1 cellular context compared by ENCODE assay signal in genomic region chr18:9614401-9615279, GRCh38.
TF ChIP-seq lines count a peak whose summit lies in the region.

A gene with protein sequence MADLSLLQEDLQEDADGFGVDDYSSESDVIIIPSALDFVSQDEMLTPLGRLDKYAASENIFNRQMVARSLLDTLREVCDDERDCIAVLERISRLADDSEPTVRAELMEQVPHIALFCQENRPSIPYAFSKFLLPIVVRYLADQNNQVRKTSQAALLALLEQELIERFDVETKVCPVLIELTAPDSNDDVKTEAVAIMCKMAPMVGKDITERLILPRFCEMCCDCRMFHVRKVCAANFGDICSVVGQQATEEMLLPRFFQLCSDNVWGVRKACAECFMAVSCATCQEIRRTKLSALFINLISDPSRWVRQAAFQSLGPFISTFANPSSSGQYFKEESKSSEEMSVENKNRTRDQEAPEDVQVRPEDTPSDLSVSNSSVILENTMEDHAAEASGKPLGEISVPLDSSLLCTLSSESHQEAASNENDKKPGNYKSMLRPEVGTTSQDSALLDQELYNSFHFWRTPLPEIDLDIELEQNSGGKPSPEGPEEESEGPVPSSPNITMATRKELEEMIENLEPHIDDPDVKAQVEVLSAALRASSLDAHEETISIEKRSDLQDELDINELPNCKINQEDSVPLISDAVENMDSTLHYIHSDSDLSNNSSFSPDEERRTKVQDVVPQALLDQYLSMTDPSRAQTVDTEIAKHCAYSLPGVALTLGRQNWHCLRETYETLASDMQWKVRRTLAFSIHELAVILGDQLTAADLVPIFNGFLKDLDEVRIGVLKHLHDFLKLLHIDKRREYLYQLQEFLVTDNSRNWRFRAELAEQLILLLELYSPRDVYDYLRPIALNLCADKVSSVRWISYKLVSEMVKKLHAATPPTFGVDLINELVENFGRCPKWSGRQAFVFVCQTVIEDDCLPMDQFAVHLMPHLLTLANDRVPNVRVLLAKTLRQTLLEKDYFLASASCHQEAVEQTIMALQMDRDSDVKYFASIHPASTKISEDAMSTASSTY (minus strand): TSS chr18:9614559. CDS start chr18:9614484, 75 bp downstream.

TF ChIP-seq in HepG2, 621 proteins besides CTCF, POLR2A, EP300 and RAD21 (continued from another document and continues in another):
- no peak for TF ChIP-seq ZNF414 (CRISPR knock-in tag; IDR thresholded peaks at IDR 0.05)
- no peak for TF ChIP-seq LRRFIP1 (CRISPR knock-in tag; conservative IDR thresholded peaks at IDR 0.05)
- no peak for TF ChIP-seq TCF12 (IDR thresholded peaks at IDR 0.05)
- no peak for TF ChIP-seq TCF12 (CRISPR knock-in tag; IDR thresholded peaks at IDR 0.05)
- TF ChIP-seq PRPF4 (IDR thresholded peaks at IDR 0.05; ENCODE audit: low read depth, low read length, poor library complexity, severe bottlenecking), result no peak
- no peak for TF ChIP-seq ZNF510 (CRISPR knock-in tag; IDR thresholded peaks at IDR 0.05; ENCODE audit: low read depth)
- no peak for TF ChIP-seq SMAD1 (CRISPR knock-in tag; IDR thresholded peaks at IDR 0.05; ENCODE audit: borderline replicate concordance, low read depth)
- no peak for TF ChIP-seq MAFF (IDR thresholded peaks at IDR 0.05; ENCODE audit: low read depth, low read length)
- no peak for TF ChIP-seq ZNF7 (CRISPR knock-in tag; IDR thresholded peaks at IDR 0.05)
- TF ChIP-seq PRMT3 (CRISPR knock-in tag; IDR thresholded peaks at IDR 0.05; ENCODE audit: borderline replicate concordance, low read depth), result no peak
- no peak for TF ChIP-seq NR2F2 (IDR thresholded peaks at IDR 0.05; ENCODE audit: borderline replicate concordance, low read depth)
- TF ChIP-seq ZNF687 (CRISPR knock-in tag; IDR thresholded peaks at IDR 0.05), result peak; percentile 95
- no peak for TF ChIP-seq PHF5A (CRISPR knock-in tag; IDR thresholded peaks at IDR 0.05; ENCODE audit: low read depth, unreplicated experiment)
- no peak for TF ChIP-seq RORA (CRISPR knock-in tag; IDR thresholded peaks at IDR 0.05)
- TF ChIP-seq ZBTB42 (CRISPR knock-in tag; IDR thresholded peaks at IDR 0.05), result no peak
- no peak for TF ChIP-seq ZNF101 (CRISPR knock-in tag; IDR thresholded peaks at IDR 0.05; ENCODE audit: borderline replicate concordance, low read depth)
- TF ChIP-seq ARHGAP35 (CRISPR knock-in tag; IDR thresholded peaks at IDR 0.05; ENCODE audit: borderline replicate concordance), result no peak
- no peak for TF ChIP-seq DR1 (CRISPR knock-in tag; IDR thresholded peaks at IDR 0.05)
- no peak for TF ChIP-seq ZNF10 (CRISPR knock-in tag; IDR thresholded peaks at IDR 0.05; ENCODE audit: borderline replicate concordance, low read depth)
- TF ChIP-seq ZBTB25 (CRISPR knock-in tag; IDR thresholded peaks at IDR 0.05), result no peak; the same call in 1 of the 2 replicates
- no peak for TF ChIP-seq ZNF646 (CRISPR knock-in tag; IDR thresholded peaks at IDR 0.05)
- no peak for TF ChIP-seq SPEN (CRISPR knock-in tag; IDR thresholded peaks at IDR 0.05; ENCODE audit: low read depth)
- TF ChIP-seq BCL6 (CRISPR knock-in tag; IDR thresholded peaks at IDR 0.05), result no peak
- TF ChIP-seq MNT (IDR thresholded peaks at IDR 0.05), result no peak
- no peak for TF ChIP-seq SMAD3 (CRISPR knock-in tag; IDR thresholded peaks at IDR 0.05)
- TF ChIP-seq, protein P1, sequence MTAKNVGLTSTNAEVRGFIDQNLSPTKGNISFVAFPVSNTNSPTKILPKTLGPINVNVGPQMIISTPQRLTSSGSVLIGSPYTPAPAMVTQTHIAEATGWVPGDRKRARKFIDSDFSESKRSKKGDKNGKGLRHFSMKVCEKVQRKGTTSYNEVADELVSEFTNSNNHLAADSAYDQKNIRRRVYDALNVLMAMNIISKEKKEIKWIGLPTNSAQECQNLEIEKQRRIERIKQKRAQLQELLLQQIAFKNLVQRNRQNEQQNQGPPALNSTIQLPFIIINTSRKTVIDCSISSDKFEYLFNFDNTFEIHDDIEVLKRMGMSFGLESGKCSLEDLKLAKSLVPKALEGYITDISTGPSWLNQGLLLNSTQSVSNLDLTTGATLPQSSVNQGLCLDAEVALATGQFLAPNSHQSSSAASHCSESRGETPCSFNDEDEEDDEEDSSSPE (CRISPR knock-in tag; IDR thresholded peaks at IDR 0.05), result peak; percentile 11; the same call in 1 of the 2 replicates
- TF ChIP-seq HOXA3 (CRISPR knock-in tag; IDR thresholded peaks at IDR 0.05), result peak; percentile 57; the same call in 1 of the 2 replicates
- TF ChIP-seq, protein P2, sequence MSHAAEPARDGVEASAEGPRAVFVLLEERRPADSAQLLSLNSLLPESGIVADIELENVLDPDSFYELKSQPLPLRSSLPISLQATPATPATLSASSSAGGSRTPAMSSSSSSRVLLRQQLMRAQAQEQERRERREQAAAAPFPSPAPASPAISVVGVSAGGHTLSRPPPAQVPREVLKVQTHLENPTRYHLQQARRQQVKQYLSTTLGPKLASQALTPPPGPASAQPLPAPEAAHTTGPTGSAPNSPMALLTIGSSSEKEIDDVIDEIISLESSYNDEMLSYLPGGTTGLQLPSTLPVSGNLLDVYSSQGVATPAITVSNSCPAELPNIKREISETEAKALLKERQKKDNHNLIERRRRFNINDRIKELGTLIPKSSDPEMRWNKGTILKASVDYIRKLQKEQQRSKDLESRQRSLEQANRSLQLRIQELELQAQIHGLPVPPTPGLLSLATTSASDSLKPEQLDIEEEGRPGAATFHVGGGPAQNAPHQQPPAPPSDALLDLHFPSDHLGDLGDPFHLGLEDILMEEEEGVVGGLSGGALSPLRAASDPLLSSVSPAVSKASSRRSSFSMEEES (CRISPR knock-in tag; IDR thresholded peaks at IDR 0.05), result no peak
- TF ChIP-seq TMF1 (CRISPR knock-in tag; IDR thresholded peaks at IDR 0.05; ENCODE audit: low read depth), result no peak
- TF ChIP-seq ZSCAN9 (CRISPR knock-in tag; IDR thresholded peaks at IDR 0.05; ENCODE audit: borderline replicate concordance), result no peak
- TF ChIP-seq, protein P3, sequence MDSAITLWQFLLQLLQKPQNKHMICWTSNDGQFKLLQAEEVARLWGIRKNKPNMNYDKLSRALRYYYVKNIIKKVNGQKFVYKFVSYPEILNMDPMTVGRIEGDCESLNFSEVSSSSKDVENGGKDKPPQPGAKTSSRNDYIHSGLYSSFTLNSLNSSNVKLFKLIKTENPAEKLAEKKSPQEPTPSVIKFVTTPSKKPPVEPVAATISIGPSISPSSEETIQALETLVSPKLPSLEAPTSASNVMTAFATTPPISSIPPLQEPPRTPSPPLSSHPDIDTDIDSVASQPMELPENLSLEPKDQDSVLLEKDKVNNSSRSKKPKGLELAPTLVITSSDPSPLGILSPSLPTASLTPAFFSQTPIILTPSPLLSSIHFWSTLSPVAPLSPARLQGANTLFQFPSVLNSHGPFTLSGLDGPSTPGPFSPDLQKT (CRISPR knock-in tag; IDR thresholded peaks at IDR 0.05; ENCODE audit: borderline replicate concordance), result no peak
